In the genomic region with DNA sequence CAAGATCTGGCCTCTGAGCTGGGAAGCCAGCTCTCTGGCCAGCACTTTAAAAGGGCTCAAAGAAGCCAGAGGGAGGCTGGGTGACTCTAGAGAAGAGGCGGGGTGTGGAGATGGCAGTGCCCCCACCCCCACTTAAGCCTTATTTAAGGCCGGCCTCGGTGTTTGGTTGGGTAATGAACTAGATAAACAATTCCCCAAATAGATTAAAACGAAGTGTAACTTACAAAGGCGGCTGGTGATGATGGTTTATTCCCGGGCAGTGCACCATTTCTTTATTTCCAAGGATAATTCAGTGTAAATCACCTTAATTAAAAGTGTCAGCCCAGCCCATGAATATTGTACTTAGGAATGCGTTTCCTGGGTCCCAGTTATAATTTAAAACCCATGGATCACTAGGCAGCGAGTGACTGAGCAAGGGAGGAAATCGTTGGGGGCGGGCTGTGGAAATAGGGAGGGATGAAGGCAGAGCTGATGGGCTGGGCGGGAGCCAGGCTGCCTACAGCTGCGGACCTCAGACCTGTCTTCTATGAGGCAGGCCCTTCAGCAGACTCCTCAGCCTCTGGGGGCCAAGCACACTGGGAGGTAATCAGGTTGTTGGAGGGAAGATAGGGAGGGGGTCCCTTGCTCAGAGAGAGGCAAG, we compare ENCODE assay signal across 15 cellular contexts. TPM values are rescaled to one million over a fixed set of nuclear protein-coding genes. Genes with fewer than 3 reads are reported as not detected.
DNase-seq lines count a peak whose midpoint lies in the region; ATAC-seq, FAIRE-seq and TF ChIP-seq lines count a peak whose summit lies in the region.
"Had no signal": no experiment of that assay in that cellular context is flagged by ENCODE, and none has a peak within 500 bp of the region (broad histone marks: within the 10 kb centered on the region; RNA-seq: fewer than 3 reads in every experiment).

No MANE protein-coding gene starts in this region.

- H3K27me3 Mint-ChIP-seq in chondrocyte (ENCODE audit: low read depth): peaks cover 15% of the 10 kb centered on the region

- H3K4me1 ChIP-seq in SK-N-SH (ENCODE audit: control insufficient read depth in 1 of 2, insufficient read depth in 2 of 2, low read depth in 1 of 2, low read length in 1 of 2) (peaks cover 12 to 15% of the 10 kb centered on the region in 2 experiments; a peak in 3 of 4 replicates), sigmoid colon (peaks cover 0 to 34% (median 18%) of the 10 kb centered on the region in 4 donors), BE2C (no peaks in the 10 kb centered on the region)

- no peak for ATAC-seq in GM21825 (IDR thresholded peaks at IDR 0.05; ENCODE audit: unreplicated experiment)

- CTCF ChIA-PET in SK-N-SH (lab: Yijun Ruan, JAX): interaction anchor here (1.1 to 1.4 kb wide), 2 partner anchors 11 to 33 kb away, joined by 4 read pairs; no protein-coding TSS in a partner anchor

- no peak overlapping the region for H2AFZ ChIP-seq in SK-N-SH (ENCODE audit: low read depth)

- intact Hi-C loops in sigmoid colon (cut with DNase I): no loop called here

- H3K36me3 Mint-ChIP-seq in chondrocyte (ENCODE audit: low read depth): no peaks in the 10 kb centered on the region

- no peaks in the 10 kb centered on the region for H3K9me3 Mint-ChIP-seq in chondrocyte (ENCODE audit: low read depth)

- H3F3A ChIP-seq in SK-N-SH (replicated peaks; ENCODE audit: insufficient read depth): peaks cover 13% of the 10 kb centered on the region

- TF ChIP-seq EP300 in SK-N-SH (IDR thresholded peaks at IDR 0.05; ENCODE audit: borderline replicate concordance in 1 of 2, low read depth in 1 of 2, low read length in 1 of 2): 0 out of 4 replicates have a peak, but pooled peaks of 1 of the 2 experiments have one; percentile 45
- no peak for TF ChIP-seq EP300 in sigmoid colon (IDR thresholded peaks at IDR 0.05)

- H3K9me3 ChIP-seq in SK-N-SH (no peaks in the 10 kb centered on the region), sigmoid colon (no peaks in the 10 kb centered on the region), BE2C (no peaks in the 10 kb centered on the region)
- H3K9me3 ChIP-seq: adrenal gland had no signal

- no peak for TF ChIP-seq POLR2A in H54 (IDR thresholded peaks at IDR 0.05; ENCODE audit: low read depth, low read length)
- no peak for TF ChIP-seq POLR2A in sigmoid colon (IDR thresholded peaks at IDR 0.05)

- TF ChIP-seq CTCF in SK-N-SH (IDR thresholded peaks at IDR 0.05) (no peak), fibroblast of the aortic adventitia (IDR thresholded peaks at IDR 0.05; ENCODE audit: insufficient read depth, low read length) (no peak), sigmoid colon (IDR thresholded peaks at IDR 0.05) (no peak), chondrocyte (IDR thresholded peaks at IDR 0.05) (no peak), BE2C (IDR thresholded peaks at IDR 0.05; ENCODE audit: low read depth, low read length) (no peak)

- H3K4me3 Mint-ChIP-seq in chondrocyte (ENCODE audit: unreplicated experiment): no peak overlapping the region

- WGBS in SK-N-SH (ENCODE audit: low lambda C conversion rate): 53% methylated on average over 12 of the region's 12 CpGs
- 75% methylated on average over 12 of the region's 12 CpGs for WGBS in sigmoid colon, 2 donors

- H3K27me3 ChIP-seq in SK-N-SH (ENCODE audit: insufficient read depth) (no peaks in the 10 kb centered on the region), sigmoid colon (peaks cover 0 to 8% (median 0%) of the 10 kb centered on the region in 3 donors), BE2C (peaks cover 13% of the 10 kb centered on the region)
- H3K27me3 ChIP-seq: adrenal gland had no signal

- DNase-seq in H54 (ENCODE audit: insufficient read length, low spot score) (peak; percentile 46), SK-N-SH (no peak), fibroblast of the aortic adventitia (ENCODE audit: low read depth) (peak; percentile 65), sigmoid colon (no peak), chondrocyte (ENCODE audit: low spot score) (no peak), NCI-H774 (lab: John Stamatoyannopoulos, UW) (no peak), BE2C (no peak)
- DNase-seq: adrenal gland; effector CD8-positive, alpha-beta T cell; GOT3; hippocampal formation; NCI-H1694 had no signal

- peak overlapping the region; percentile 4 to 76; a peak in 3 of 4 replicates for H3K27ac ChIP-seq in SK-N-SH (ENCODE audit: low read depth in 2 of 2, low read length in 1 of 2)
- H3K27ac ChIP-seq in sigmoid colon: peak overlapping the region in 3 of 4 donors; percentile 12 to 66 (median 45)
- H3K27ac ChIP-seq: adrenal gland, SK-N-MC had no signal

- TF ChIP-seq RAD21 in SK-N-SH (IDR thresholded peaks at IDR 0.05; ENCODE audit: low read length): no peak

- H3K9ac ChIP-seq in SK-N-SH: peak overlapping the region; percentile 20; the same call in 1 of the 2 replicates

- FAIRE-seq in H54 (lab: Jason Lieb, UNC): no peak

- POLR2A ChIA-PET in SK-N-SH (lab: Yijun Ruan, JAX): no interaction called here

- no peaks in the 10 kb centered on the region for H4K20me1 ChIP-seq in SK-N-SH (ENCODE audit: insufficient read depth)

- H3K9me2 ChIP-seq in SK-N-SH: no peaks in the 10 kb centered on the region

- peak overlapping the region; percentile 73 for H3K4me2 ChIP-seq in SK-N-SH

- H3K4me1 Mint-ChIP-seq in chondrocyte (ENCODE audit: low read depth): peaks cover 8% of the 10 kb centered on the region

- peaks cover 6% of the 10 kb centered on the region; the same call in 1 of the 2 replicates for H3K79me2 ChIP-seq in SK-N-SH (ENCODE audit: insufficient read depth)

- no peak overlapping the region for H3K27ac Mint-ChIP-seq in chondrocyte (ENCODE audit: unreplicated experiment)

- H3K4me3 ChIP-seq in SK-N-SH (ENCODE audit: low read depth in 2 of 2, low read length in 1 of 2) (peak overlapping the region in 1 of 2 experiments; percentile 11; a peak in 1 of 4 replicates), fibroblast of the aortic adventitia (ENCODE audit: low read depth, low read length) (no peak overlapping the region), sigmoid colon (no peak overlapping the region), BE2C (ENCODE audit: low read depth, low read length) (no peak overlapping the region)
- H3K4me3 ChIP-seq: adrenal gland, SK-N-MC had no signal

- H3K36me3 ChIP-seq in SK-N-SH (replicated peaks in 1 of 2; ENCODE audit: control insufficient read depth in 1 of 2, insufficient read depth in 2 of 2, low read length in 1 of 2): no peaks in the 10 kb centered on the region
- no peaks in the 10 kb centered on the region for H3K36me3 ChIP-seq in sigmoid colon
- no peaks in the 10 kb centered on the region for H3K36me3 ChIP-seq in BE2C
- H3K36me3 ChIP-seq: adrenal gland had no signal

TF ChIP-seq in SK-N-SH, 30 proteins besides CTCF, POLR2A, EP300 and RAD21 (continues in another document):
- TF ChIP-seq TCF12 (IDR thresholded peaks at IDR 0.05) (peak; percentile 65), FOSL2 (IDR thresholded peaks at IDR 0.05; ENCODE audit: borderline replicate concordance, low read depth) (0 out of 2 replicates have a peak, but pooled peaks have one; percentile 49), RCOR1 (IDR thresholded peaks at IDR 0.05; ENCODE audit: low read length) (no peak), JUND (IDR thresholded peaks at IDR 0.05) (peak; percentile 66; the same call in 1 of the 2 replicates), TAF1 (IDR thresholded peaks at IDR 0.05; ENCODE audit: borderline replicate concordance, low read depth, low read length) (no peak), YY1 (IDR thresholded peaks at IDR 0.05; ENCODE audit: low read depth) (0 out of 2 replicates have a peak, but pooled peaks have one; percentile 28), EZH2phosphoT487 (IDR thresholded peaks at IDR 0.05; ENCODE audit: borderline replicate concordance, low read depth) (no peak), RFX5 (IDR thresholded peaks at IDR 0.05; ENCODE audit: low read length) (no peak)
- TF ChIP-seq, protein P1, sequence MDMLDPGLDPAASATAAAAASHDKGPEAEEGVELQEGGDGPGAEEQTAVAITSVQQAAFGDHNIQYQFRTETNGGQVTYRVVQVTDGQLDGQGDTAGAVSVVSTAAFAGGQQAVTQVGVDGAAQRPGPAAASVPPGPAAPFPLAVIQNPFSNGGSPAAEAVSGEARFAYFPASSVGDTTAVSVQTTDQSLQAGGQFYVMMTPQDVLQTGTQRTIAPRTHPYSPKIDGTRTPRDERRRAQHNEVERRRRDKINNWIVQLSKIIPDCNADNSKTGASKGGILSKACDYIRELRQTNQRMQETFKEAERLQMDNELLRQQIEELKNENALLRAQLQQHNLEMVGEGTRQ (IDR thresholded peaks at IDR 0.05; ENCODE audit: borderline replicate concordance, low read depth, low read length): no peak
- TF ChIP-seq, protein P2, sequence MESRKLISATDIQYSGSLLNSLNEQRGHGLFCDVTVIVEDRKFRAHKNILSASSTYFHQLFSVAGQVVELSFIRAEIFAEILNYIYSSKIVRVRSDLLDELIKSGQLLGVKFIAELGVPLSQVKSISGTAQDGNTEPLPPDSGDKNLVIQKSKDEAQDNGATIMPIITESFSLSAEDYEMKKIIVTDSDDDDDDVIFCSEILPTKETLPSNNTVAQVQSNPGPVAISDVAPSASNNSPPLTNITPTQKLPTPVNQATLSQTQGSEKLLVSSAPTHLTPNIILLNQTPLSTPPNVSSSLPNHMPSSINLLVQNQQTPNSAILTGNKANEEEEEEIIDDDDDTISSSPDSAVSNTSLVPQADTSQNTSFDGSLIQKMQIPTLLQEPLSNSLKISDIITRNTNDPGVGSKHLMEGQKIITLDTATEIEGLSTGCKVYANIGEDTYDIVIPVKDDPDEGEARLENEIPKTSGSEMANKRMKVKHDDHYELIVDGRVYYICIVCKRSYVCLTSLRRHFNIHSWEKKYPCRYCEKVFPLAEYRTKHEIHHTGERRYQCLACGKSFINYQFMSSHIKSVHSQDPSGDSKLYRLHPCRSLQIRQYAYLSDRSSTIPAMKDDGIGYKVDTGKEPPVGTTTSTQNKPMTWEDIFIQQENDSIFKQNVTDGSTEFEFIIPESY (IDR thresholded peaks at IDR 0.05; ENCODE audit: borderline replicate concordance, low read depth): no peak

RNA-seq across cellular contexts. Expression of a gene that starts 54.9 kb away (rescaled TPM):
- polyA plus RNA-seq in SK-N-SH (2012; rRNA removed): 14.9 and 16.9 TPM in 2 replicates
- polyA plus RNA-seq in SK-N-SH (2012; cell fraction: cytosol; rRNA removed): 6.7 and 9.5 TPM in 2 replicates
- 10.4 and 10.6 TPM in 2 replicates for polyA plus RNA-seq in SK-N-SH (2012; cell fraction: nucleus; rRNA removed)
- total RNA-seq in fibroblast of the aortic adventitia (ENCODE audit: low replicate concordance): 6.6 and 9.2 TPM in 2 replicates
- total RNA-seq in sigmoid colon: 1 to 10 TPM; 1.7 to 5.6 (median 4.5) TPM
- 10 to 100 TPM; 17.1 to 29.7 (median 19.8) TPM for polyA plus RNA-seq in sigmoid colon
- total RNA-seq in chondrocyte: 5.2 to 7.2 TPM (median 5.8 TPM) in 3 replicates
- polyA plus RNA-seq in BE2C (2012; ENCODE audit: insufficient read depth, insufficient read length, low read depth): 1.3 TPM

RNA-seq across cellular contexts. Expression of a gene that starts 55.1 kb away (rescaled TPM):
- polyA plus RNA-seq in SK-N-SH (2012; rRNA removed): 6.6 and 10.5 TPM in 2 replicates
- polyA plus RNA-seq in SK-N-SH (2012; cell fraction: cytosol; rRNA removed): 1.1 and 1.5 TPM in 2 replicates
- 60.0 and 87.2 TPM in 2 replicates for polyA plus RNA-seq in SK-N-SH (2012; cell fraction: nucleus; rRNA removed)
- 0.41 and 1.7 TPM in 2 replicates for total RNA-seq in fibroblast of the aortic adventitia (ENCODE audit: low replicate concordance)
- 1 to 10 TPM in 2 of 4 donors, under 1 TPM in 1, not detected in 1; 0.33 to 1.5 (median 1.1) TPM for total RNA-seq in sigmoid colon
- polyA plus RNA-seq in sigmoid colon: 10 to 100 TPM in 1 of 3 donors, not detected in 2; 23.0 TPM
- 1.3 to 2.1 TPM (median 1.7 TPM) in 3 replicates for total RNA-seq in chondrocyte
- polyA plus RNA-seq in BE2C (2012; ENCODE audit: insufficient read depth, insufficient read length, low read depth): not detected
- total RNA-seq: pulmonary artery endothelial cell had no signal

Comparison
In these comparisons a context has a peak if more than half of its experiments do, and no peak if none do; other contexts are left out.
1. DNase-seq: peak in H54 (single experiment) and fibroblast of the aortic adventitia (single experiment); none in SK-N-SH (single experiment), sigmoid colon (single experiment), chondrocyte (single experiment), NCI-H774 (single experiment) and BE2C (single experiment).